ENCODE assay signal across 35 cellular contexts in the genomic region with DNA sequence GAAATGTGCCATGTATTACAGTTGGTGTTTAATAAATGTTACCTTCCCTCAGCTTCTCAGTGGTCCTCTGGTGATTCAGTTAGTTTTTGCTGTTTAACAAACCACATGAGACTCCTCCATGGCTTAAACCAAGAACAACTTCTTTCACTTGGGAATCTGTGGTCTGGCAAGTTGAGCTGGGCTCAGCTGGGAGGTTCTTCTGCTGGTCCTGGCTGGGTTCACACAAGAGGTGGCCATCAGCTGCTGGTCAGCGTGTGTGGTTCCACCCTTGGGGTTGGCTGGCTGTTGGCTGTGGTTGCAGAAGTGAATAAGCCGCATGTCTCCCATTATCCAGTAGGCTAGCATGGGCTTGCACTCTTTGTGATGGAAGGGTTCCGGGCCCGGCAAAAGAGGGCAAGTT.
"Had no signal": no experiment of that assay in that cellular context is flagged by ENCODE, and none has a peak within 500 bp of the region (broad histone marks: within the 10 kb centered on the region; RNA-seq: fewer than 3 reads in every experiment).

No MANE protein-coding gene starts in this region.

- H3K9me3 Mint-ChIP-seq: T-helper 2 cell treated with Interferon-gamma antibody and Interleukin-4, amounts not matched to agents 5 μg/mL and 100 μg/mL, for 36 hours had no signal

- H3K4me3 Mint-ChIP-seq: activated B cell treated with CpG ODN at 0.5 μM for 24 hours; activated CD4-positive, alpha-beta memory T cell treated with anti-CD3 and anti-CD28 coated beads for 36 hours; activated CD4-positive, alpha-beta T cell treated with anti-CD3 and anti-CD28 coated beads, Interleukin-2, amount 10 ng/mL, durations not matched to agents 24 days and 14 days; activated CD8-positive, alpha-beta T cell treated with anti-CD3 and anti-CD28 coated beads for 36 hours; activated naive CD4-positive, alpha-beta T cell treated with anti-CD3 and anti-CD28 coated beads for 36 hours; activated naive CD8-positive, alpha-beta T cell treated with anti-CD3 and anti-CD28 coated beads for 36 hours; activated T-cell treated with anti-CD3 and anti-CD28 coated beads, Interleukin-2, amount 50 U/mL, for 4 hours; activated T-cell treated with anti-CD3 and anti-CD28 coated beads, Interleukin-2, amount 50 U/mL, for 72 hours; activated T-helper 1 cell treated with anti-CD3 and anti-CD28 coated beads, Interleukin-12 subunit alpha, Interleukin-12 subunit beta, Interleukin-2, Interleukin-4 antibody, amounts not matched to agents 30 ng/mL and 10 ng/mL and 1 ng/mL, durations not matched to agents 14 hours and 24 hours and 36 hours; activated T-helper 17 cell treated with anti-CD3 and anti-CD28 coated beads, Interleukin-2, amount 50 U/mL, for 72 hours; T-helper 1 cell treated with Interleukin-12 subunit alpha and Interleukin-12 subunit beta and Interleukin-4 antibody, amounts not matched to agents 30 μg/mL and 1 μg/mL, for 36 hours; T-helper 2 cell treated with Interferon-gamma antibody and Interleukin-4, amounts not matched to agents 5 μg/mL and 100 μg/mL, for 36 hours had no signal

- H3K27ac ChIP-seq: adrenal gland, body of pancreas, brain microvascular endothelial cell, breast epithelium, VCaP had no signal

- H3K9me3 ChIP-seq: adrenal gland had no signal

- H3K4me3 ChIP-seq: adrenal gland, body of pancreas, breast epithelium had no signal

- H3K27me3 ChIP-seq: adrenal gland, body of pancreas, brain microvascular endothelial cell, breast epithelium had no signal

- DNase-seq: activated B cell treated with CpG ODN at 0.5 μM for 24 hours; activated CD4-positive, alpha-beta memory T cell treated with anti-CD3 and anti-CD28 coated beads for 36 hours; activated CD4-positive, alpha-beta T cell treated with anti-CD3 and anti-CD28 coated beads for 4 hours; activated CD4-positive, alpha-beta T cell treated with anti-CD3 and anti-CD28 coated beads, Interleukin-2, amount 10 ng/mL, durations not matched to agents 24 days and 14 days; activated CD4-positive, alpha-beta T cell treated with anti-CD3 and anti-CD28 coated beads, Interleukin-2, amount 50 U/mL, for 1 hour; activated CD4-positive, alpha-beta T cell treated with anti-CD3 and anti-CD28 coated beads, Interleukin-2, amount 50 U/mL, for 4 hours; activated CD4-positive, CD25-positive, alpha-beta regulatory T cell treated with anti-CD3 and anti-CD28 coated beads, Interleukin-2, amount 50 U/mL, for 72 hours; activated CD8-positive, alpha-beta memory T cell treated with anti-CD3 and anti-CD28 coated beads, Interleukin-2, amount 50 U/mL, for 4 hours; activated CD8-positive, alpha-beta T cell treated with anti-CD3 and anti-CD28 coated beads for 36 hours; activated effector memory CD4-positive, alpha-beta T cell treated with anti-CD3 and anti-CD28 coated beads, Interleukin-2, amount 50 U/mL, for 16 hours; activated gamma-delta T cell treated with Interleukin-2 at 50 U/mL for 16 hours; activated naive CD4-positive, alpha-beta T cell; activated naive CD4-positive, alpha-beta T cell treated with anti-CD3 and anti-CD28 coated beads for 36 hours; activated naive CD4-positive, alpha-beta T cell treated with anti-CD3 and anti-CD28 coated beads, Interleukin-2, amount 50 U/mL, for 16 hours; activated naive CD8-positive, alpha-beta T cell treated with anti-CD3 and anti-CD28 coated beads for 36 hours; activated T-cell treated with anti-CD3 and anti-CD28 coated beads for 4 hours; activated T-cell treated with anti-CD3 and anti-CD28 coated beads, Interleukin-2, amount 50 U/mL, for 1 hour; activated T-cell treated with anti-CD3 and anti-CD28 coated beads, Interleukin-2, amount 50 U/mL, for 4 hours; activated T-cell treated with anti-CD3 and anti-CD28 coated beads, Interleukin-2, amount 50 U/mL, for 72 hours; adrenal gland; amniotic stem cell; aorta; body of pancreas; brain microvascular endothelial cell; central memory CD4-positive, alpha-beta T cell; T-helper 1 cell; T-helper 2 cell; T-helper 9 cell had no signal

- H3K4me1 ChIP-seq: adrenal gland, body of pancreas, breast epithelium had no signal

- H3K36me3 ChIP-seq: adrenal gland, brain microvascular endothelial cell, breast epithelium had no signal

- H3K27ac Mint-ChIP-seq: activated B cell treated with CpG ODN at 0.5 μM for 24 hours; activated CD4-positive, alpha-beta memory T cell treated with anti-CD3 and anti-CD28 coated beads for 36 hours; activated CD4-positive, alpha-beta T cell treated with anti-CD3 and anti-CD28 coated beads, Interleukin-2, amount 10 ng/mL, durations not matched to agents 24 days and 14 days; activated CD8-positive, alpha-beta T cell treated with anti-CD3 and anti-CD28 coated beads for 36 hours; activated naive CD4-positive, alpha-beta T cell treated with anti-CD3 and anti-CD28 coated beads for 36 hours; activated naive CD4-positive, alpha-beta T cell treated with anti-CD3 and anti-CD28 coated beads, Interleukin-2, amount 50 U/mL, for 72 hours; activated naive CD8-positive, alpha-beta T cell treated with anti-CD3 and anti-CD28 coated beads for 36 hours; activated T-cell treated with anti-CD3 and anti-CD28 coated beads, Interleukin-2, amount 50 U/mL, for 72 hours; activated T-helper 1 cell treated with anti-CD3 and anti-CD28 coated beads, Interleukin-12 subunit alpha, Interleukin-12 subunit beta, Interleukin-2, Interleukin-4 antibody, amounts not matched to agents 30 ng/mL and 10 ng/mL and 1 ng/mL, durations not matched to agents 14 hours and 24 hours and 36 hours; activated T-helper 17 cell treated with anti-CD3 and anti-CD28 coated beads, Interleukin-2, amount 50 U/mL, for 72 hours; T-helper 1 cell treated with Interleukin-12 subunit alpha and Interleukin-12 subunit beta and Interleukin-4 antibody, amounts not matched to agents 30 μg/mL and 1 μg/mL, for 36 hours; T-helper 2 cell treated with Interferon-gamma antibody and Interleukin-4, amounts not matched to agents 5 μg/mL and 100 μg/mL, for 36 hours had no signal

- H3K4me1 Mint-ChIP-seq: activated B cell treated with CpG ODN at 0.5 μM for 24 hours; activated CD4-positive, alpha-beta T cell treated with anti-CD3 and anti-CD28 coated beads, Interleukin-2, amount 10 ng/mL, durations not matched to agents 24 days and 14 days; activated naive CD8-positive, alpha-beta T cell treated with anti-CD3 and anti-CD28 coated beads for 36 hours; activated T-helper 17 cell treated with anti-CD3 and anti-CD28 coated beads, Interleukin-2, amount 50 U/mL, for 72 hours had no signal

- ATAC-seq: activated CD8-positive, alpha-beta T cell treated with anti-CD3 and anti-CD28 coated beads for 36 hours; activated naive CD4-positive, alpha-beta T cell treated with anti-CD3 and anti-CD28 coated beads, Interleukin-2, amount 50 U/mL, for 72 hours; activated T-cell treated with anti-CD3 and anti-CD28 coated beads, Interleukin-2, amount 50 U/mL, for 4 hours; activated T-cell treated with anti-CD3 and anti-CD28 coated beads, Interleukin-2, amount 50 U/mL, for 72 hours; activated T-helper 17 cell treated with anti-CD3 and anti-CD28 coated beads, Interleukin-2, amount 50 U/mL, for 72 hours; body of pancreas had no signal

- H3K27me3 Mint-ChIP-seq: activated B cell treated with CpG ODN at 0.5 μM for 24 hours; activated CD4-positive, alpha-beta memory T cell treated with anti-CD3 and anti-CD28 coated beads for 36 hours; activated CD4-positive, alpha-beta T cell treated with anti-CD3 and anti-CD28 coated beads, Interleukin-2, amount 10 ng/mL, durations not matched to agents 24 days and 14 days; activated CD8-positive, alpha-beta T cell treated with anti-CD3 and anti-CD28 coated beads for 36 hours; activated naive CD8-positive, alpha-beta T cell treated with anti-CD3 and anti-CD28 coated beads for 36 hours; activated T-helper 17 cell treated with anti-CD3 and anti-CD28 coated beads, Interleukin-2, amount 50 U/mL, for 72 hours had no signal
